ENCODE assay signal across 17 cellular contexts in genomic region chr4:38684951-38685350, GRCh38. TPM values are rescaled to one million over a fixed set of nuclear protein-coding genes. Genes with fewer than 3 reads are reported as not detected.
DNase-seq lines count a peak whose midpoint lies in the region; TF ChIP-seq lines count a peak whose summit lies in the region.
"Had no signal": no experiment of that assay in that cellular context is flagged by ENCODE, and none has a peak within 500 bp of the region (broad histone marks: within the 10 kb centered on the region; RNA-seq: fewer than 3 reads in every experiment).

No MANE protein-coding gene starts in this region.

- H3K9me3 ChIP-seq in breast epithelium (no peaks in the 10 kb centered on the region), mammary epithelial cell (replicated peaks; ENCODE audit: insufficient read depth, low read length) (no peaks in the 10 kb centered on the region), mucosa of stomach (ENCODE audit: control insufficient read depth, low read length) (no peaks in the 10 kb centered on the region), transverse colon (no peaks in the 10 kb centered on the region)
- H3K9me3 ChIP-seq: adrenal gland, neutrophil, upper lobe of right lung had no signal

- TF ChIP-seq POLR2A in breast epithelium (IDR thresholded peaks at IDR 0.05), result no peak
- TF ChIP-seq POLR2A in transverse colon (IDR thresholded peaks at IDR 0.05), result no peak

- H3K4me2 ChIP-seq in mammary epithelial cell (ENCODE audit: insufficient read depth, low read depth, low read length), result no peak overlapping the region

- H3K27me3 ChIP-seq in breast epithelium, result no peaks in the 10 kb centered on the region
- H3K27me3 ChIP-seq in mammary epithelial cell (ENCODE audit: insufficient read depth, low read length), result no peaks in the 10 kb centered on the region
- no peaks in the 10 kb centered on the region for H3K27me3 ChIP-seq in dorsolateral prefrontal cortex
- no peaks in the 10 kb centered on the region for H3K27me3 ChIP-seq in mucosa of stomach (ENCODE audit: control insufficient read depth, insufficient read depth, low read length)
- H3K27me3 ChIP-seq in transverse colon, result no peaks in the 10 kb centered on the region
- H3K27me3 ChIP-seq: adrenal gland, neutrophil, upper lobe of right lung had no signal

- no peaks in the 10 kb centered on the region for H4K20me1 ChIP-seq in mammary epithelial cell (ENCODE audit: insufficient read depth, low read length)

- TF ChIP-seq CTCF in breast epithelium (IDR thresholded peaks at IDR 0.05), result no peak
- no peak for TF ChIP-seq CTCF in mammary epithelial cell (conservative IDR thresholded peaks at IDR 0.05 in 1 of 2, IDR thresholded peaks at IDR 0.05 in 1 of 2; ENCODE audit: extremely low read depth in 1 of 2, insufficient read depth in 1 of 2, low read depth in 1 of 2, low read length in 2 of 2)
- TF ChIP-seq CTCF in dorsolateral prefrontal cortex (IDR thresholded peaks at IDR 0.05 in 54 of 56, conservative IDR thresholded peaks at IDR 0.05 in 2 of 56; ENCODE audit: low read depth in 1 of 56, partially characterized antibody in 56 of 56), result no peak
- no peak for TF ChIP-seq CTCF in transverse colon (IDR thresholded peaks at IDR 0.05)

- in situ Hi-C loops in mammary epithelial cell (cut with MboI; ENCODE audit: low sequenced_read_pairs in 2 of 2), result no loop called here
- in situ Hi-C loops in transverse colon (cut with MboI; ENCODE audit: low pct_ligation_motif_present in 1 of 4, low pct_unique_long_range_greater_than_20kb in 1 of 4, low sequenced_read_pairs in 3 of 4), result no loop called here

- intact Hi-C loops in breast epithelium (cut with DNase I; ENCODE audit: low total_unique reads), result no loop called here
- intact Hi-C loops in mammary epithelial cell (cut with micrococcal nuclease), result no loop called here
- intact Hi-C loops in dorsolateral prefrontal cortex (cut with DNase I), result no loop called here
- intact Hi-C loops in transverse colon (cut with DNase I; ENCODE audit: low total_unique reads), result no loop called here

- 87% methylated on average over 5 of the region's 5 CpGs for WGBS in mammary epithelial cell (ENCODE audit: low coverage, missing lambda C conversion rate)
- WGBS in transverse colon (ENCODE audit: low coverage in 1 of 2), 2 donors, result 69% methylated on average over 5 of the region's 5 CpGs; no CpG with 5 or more reads in 1 of the 2 donors

- dilution Hi-C loops in mammary epithelial cell (cut with HindIII; ENCODE audit: low sequenced_read_pairs), result no loop called here

- H3K4me3 ChIP-seq in breast epithelium (no peak overlapping the region), mammary epithelial cell (replicated peaks in 1 of 3; ENCODE audit: insufficient read depth in 1 of 3, low read depth in 2 of 3, low read length in 3 of 3) (no peak overlapping the region), dorsolateral prefrontal cortex (peak overlapping the region in 2 of 59 donors; percentile 2 to 8), mucosa of stomach (ENCODE audit: low read length) (no peak overlapping the region), transverse colon (no peak overlapping the region)
- H3K4me3 ChIP-seq: adrenal gland, upper lobe of right lung had no signal

- no TSS peak for BruUV-seq in mammary epithelial cell (replicated peaks; lab: Mats Ljungman, UMichigan)

- H3K4me1 ChIP-seq in breast epithelium (no peaks in the 10 kb centered on the region), mammary epithelial cell (ENCODE audit: insufficient read depth, low read length) (no peaks in the 10 kb centered on the region), mucosa of stomach (ENCODE audit: control insufficient read depth, insufficient read depth, low read length) (peaks cover 44% of the 10 kb centered on the region), transverse colon (peaks cover 9 to 81% (median 35%) of the 10 kb centered on the region in 4 donors)

- DNase-seq in breast epithelium (ENCODE audit: low spot score in 2 of 2) (no peak), mammary epithelial cell (no peak), dorsolateral prefrontal cortex (peak in 1 of 10 donors; percentile 20), transverse colon (no peak), HT-29 (ENCODE audit: low spot score) (no peak), putamen (ENCODE audit: low spot score) (no peak), NCI-H2227 treated with DMSO at 0.1 percent for 48 hours (lab: John Stamatoyannopoulos, UW) (no peak)
- DNase-seq: activated CD4-positive, alpha-beta T cell treated with anti-CD3 and anti-CD28 coated beads, Interleukin-2, amount 50 U/mL, for 4 hours; activated T-cell treated with anti-CD3 and anti-CD28 coated beads, Interleukin-2, amount 50 U/mL, for 1 hour; adrenal gland; EL; NCI-H1048; NCI-H748 treated with DMSO at 0.1 percent for 48 hours; stimulated activated CD4-positive, alpha-beta T cell treated with anti-CD3 and anti-CD28 coated beads, Interleukin-4, amount 100 ng/mL, for 24 hours; upper lobe of right lung had no signal

- no peak overlapping the region for H3K9ac ChIP-seq in mammary epithelial cell (ENCODE audit: insufficient read depth, low read length)
- H3K9ac ChIP-seq in mucosa of stomach (ENCODE audit: low read length), result peak overlapping the region; percentile 2

- peaks cover 7% of the 10 kb centered on the region for H3K36me3 ChIP-seq in breast epithelium
- peaks cover 26% of the 10 kb centered on the region for H3K36me3 ChIP-seq in mammary epithelial cell (ENCODE audit: insufficient read depth, low read length)
- peaks cover 10% of the 10 kb centered on the region for H3K36me3 ChIP-seq in mucosa of stomach (ENCODE audit: control insufficient read depth, insufficient read depth, low read length)
- H3K36me3 ChIP-seq in transverse colon, result peaks cover 0 to 42% (median 20%) of the 10 kb centered on the region in 4 donors

- peak overlapping the region; percentile 4 to 13 for H3K27ac ChIP-seq in breast epithelium
- H3K27ac ChIP-seq in mammary epithelial cell (ENCODE audit: insufficient read depth, low read depth, low read length), result no peak overlapping the region
- H3K27ac ChIP-seq in dorsolateral prefrontal cortex, result peak overlapping the region in 43 of 59 donors; percentile 1 to 73 (median 41)
- H3K27ac ChIP-seq in transverse colon, result peak overlapping the region; percentile 2 to 36 (median 9)
- H3K27ac ChIP-seq: neutrophil, upper lobe of right lung had no signal

- no peak overlapping the region for H2AFZ ChIP-seq in mammary epithelial cell (ENCODE audit: low read depth, low read length)

- H3K79me2 ChIP-seq in mammary epithelial cell (ENCODE audit: insufficient read depth, low read length), result peaks cover 91% of the 10 kb centered on the region

- no peak for TF ChIP-seq EP300 in transverse colon (IDR thresholded peaks at IDR 0.05; ENCODE audit: low read depth)

- CTCF ChIA-PET in mammary epithelial cell (lab: Charles Lee; ENCODE audit: low non-redundant PET), result interaction anchor here (0.6 kb wide), 1 partner anchor 506 kb away, joined by 3 read pairs; no protein-coding TSS in a partner anchor

RNA-seq across cellular contexts. Expression of gene KLF3, which starts 21.0 kb away (rescaled TPM):
- total RNA-seq in breast epithelium (10 to 100 TPM; 33.4 to 48.5 (median 36.0) TPM), mammary epithelial cell (10 to 100 TPM; 24.2 to 41.3 TPM), dorsolateral prefrontal cortex (10 to 100 TPM; 20.0 to 55.9 (median 31.2) TPM), transverse colon (100 to 1,000 TPM; 111 to 174 (median 132) TPM)
- 11.6 TPM for polyA plus RNA-seq in mammary epithelial cell
- polyA minus RNA-seq in mammary epithelial cell, result 35.3 TPM
- total RNA-seq in HT-29 (2014; rRNA removed; shearing (Covaris generic)), result 74.3 and 76.6 TPM in 2 replicates
